Comparison of ENCODE assay signal across 8 cellular contexts in the genomic region with DNA sequence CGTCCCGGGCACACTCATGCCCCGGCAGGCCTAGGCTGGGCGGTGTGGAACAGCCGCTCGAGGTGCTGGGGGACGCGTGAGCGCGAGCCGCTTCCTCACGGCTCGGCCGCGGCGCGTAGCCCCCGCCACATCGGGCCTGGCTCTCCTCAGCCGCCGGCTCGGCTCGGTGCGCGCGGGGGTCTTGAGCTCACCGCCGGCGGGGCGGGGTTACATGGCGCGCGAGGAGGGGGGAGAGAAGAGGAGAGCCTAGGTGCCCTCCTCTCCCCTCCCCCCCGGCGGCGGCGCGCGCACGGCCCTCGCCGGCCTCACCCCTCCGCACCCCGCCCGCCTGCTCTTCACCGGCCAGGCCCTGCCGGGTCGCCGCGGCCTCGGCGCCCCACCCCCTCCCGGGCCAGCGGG. TPM values are rescaled to one million over a fixed set of nuclear protein-coding genes. Genes with fewer than 3 reads are reported as not detected.
DNase-seq lines count a peak whose midpoint lies in the region; ATAC-seq and TF ChIP-seq lines count a peak whose summit lies in the region.

No MANE protein-coding gene starts in this region.

- peak; percentile 5 for ATAC-seq in GM19468 (IDR thresholded peaks at IDR 0.05; ENCODE audit: extremely low read depth, unreplicated experiment)

- no peak for TF ChIP-seq CTCF in neutrophil (IDR thresholded peaks at IDR 0.05)

- no peaks in the 10 kb centered on the region for H3K27me3 ChIP-seq in neutrophil

- H3K4me1 ChIP-seq in neutrophil (ENCODE audit: control insufficient read depth in 1 of 2, insufficient read depth in 1 of 2, low read depth in 1 of 2, low read length in 1 of 2), result peaks cover 27 to 30% of the 10 kb centered on the region in 2 experiments

- H3K4me3 ChIP-seq in neutrophil (ENCODE audit: low read depth in 1 of 2, low read length in 1 of 2), result peak overlapping the region; percentile 94

- H3K36me3 ChIP-seq in neutrophil, result peaks cover 12% of the 10 kb centered on the region

- H3K27ac ChIP-seq in neutrophil (peak overlapping the region; percentile 98), temporal lobe (ENCODE audit: low read depth, low read length) (peak overlapping the region; percentile 92)

- DNase-seq in COR-L47 (lab: John Stamatoyannopoulos, UW) (peak; percentile 86), HPDE6-E6E7 (ENCODE audit: extremely low spot score) (peak; percentile 11), RPMI7951 (ENCODE audit: low read depth) (peak; percentile 52), foreskin melanocyte (peak; percentile 53)
- DNase-seq in activated gamma-delta T cell treated with anti-CD3 and anti-CD28 coated beads, Interleukin-2, amount 50 U/mL, for 16 hours (ENCODE audit: low read depth), result peak; percentile 68

- no peaks in the 10 kb centered on the region for H3K9me3 ChIP-seq in neutrophil

RNA-seq across cellular contexts. Expression of a gene that starts 7.7 kb away (rescaled TPM):
- total RNA-seq in RPMI7951 (2014; rRNA removed; shearing (Covaris generic)), result 26.7 and 27.2 TPM in 2 replicates
- 50.2 TPM for total RNA-seq in temporal lobe

Comparison
In these comparisons a context has a peak if more than half of its experiments do, and no peak if none do; other contexts are left out.
1. Peak in every context shown above with its lines: DNase-seq, ATAC-seq, H3K4me3 ChIP-seq and H3K27ac ChIP-seq.
2. DNase-seq: peak in every context shown above with its lines; median percentile 86 in COR-L47; 68 in activated gamma-delta T cell treated with anti-CD3 and anti-CD28 coated beads, Interleukin-2, amount 50 U/mL, for 16 hours; 53 in foreskin melanocyte; 52 in RPMI7951; 11 in HPDE6-E6E7.